Comparison of ENCODE assay signal across 18 cellular contexts in the genomic region with DNA sequence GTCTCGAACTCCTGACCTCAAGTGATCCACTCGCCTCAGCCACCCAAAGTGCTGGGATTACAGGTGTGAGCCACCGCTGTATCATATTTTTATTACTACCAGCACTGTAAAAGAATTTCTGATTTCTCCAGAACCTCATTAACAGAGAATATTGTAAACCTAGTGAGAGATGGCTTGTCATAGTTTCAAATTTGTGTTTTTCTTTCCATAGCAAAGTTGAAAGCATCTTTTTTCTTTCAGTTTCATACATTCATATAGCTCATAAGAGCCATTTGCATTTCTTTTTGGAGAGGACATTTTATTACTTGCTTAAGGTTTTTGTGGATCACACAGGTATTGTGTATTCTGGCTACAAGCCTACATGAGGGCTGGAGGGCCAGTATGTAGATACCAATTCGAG. TPM values are rescaled to one million over a fixed set of nuclear protein-coding genes. Genes with fewer than 3 reads are reported as not detected.
A peak's percentile ranks its signal among the peaks of the same experiment; 100 is the strongest.
DNase-seq lines count a peak whose midpoint lies in the region; ATAC-seq and TF ChIP-seq lines count a peak whose summit lies in the region.
"Had no signal": no experiment of that assay in that cellular context is flagged by ENCODE, and none has a peak within 500 bp of the region (broad histone marks: within the 10 kb centered on the region; RNA-seq: fewer than 3 reads in every experiment).

No MANE protein-coding gene starts in this region.

- no peak overlapping the region for H3K4me3 Mint-ChIP-seq in T-helper 17 cell
- H3K4me3 Mint-ChIP-seq: activated CD8-positive, alpha-beta memory T cell treated with anti-CD3 and anti-CD28 coated beads, Interleukin-2, amount 10 ng/mL, durations not matched to agents 7 days and 5 days; B cell had no signal

- H3K4me1 Mint-ChIP-seq in T-helper 17 cell, result no peaks in the 10 kb centered on the region
- H3K4me1 Mint-ChIP-seq: activated CD8-positive, alpha-beta memory T cell treated with anti-CD3 and anti-CD28 coated beads, Interleukin-2, amount 10 ng/mL, durations not matched to agents 7 days and 5 days; B cell had no signal

- H3K4me3 ChIP-seq in LNCaP clone FGC (ENCODE audit: low read depth, low read length), result no peak overlapping the region
- H3K4me3 ChIP-seq: breast epithelium, dorsolateral prefrontal cortex, left lung had no signal

- no peak overlapping the region for H3K27ac ChIP-seq in caudate nucleus (ENCODE audit: low read depth, low read length)
- H3K27ac ChIP-seq: breast epithelium, dorsolateral prefrontal cortex, left lung had no signal

- no peak for TF ChIP-seq CTCF in LNCaP clone FGC (IDR thresholded peaks at IDR 0.05; ENCODE audit: control insufficient read depth, extremely low read depth, insufficient read depth)

- H3K27ac Mint-ChIP-seq in T-helper 17 cell, result no peak overlapping the region
- H3K27ac Mint-ChIP-seq: activated CD8-positive, alpha-beta memory T cell treated with anti-CD3 and anti-CD28 coated beads, Interleukin-2, amount 10 ng/mL, durations not matched to agents 7 days and 5 days; B cell had no signal

- ATAC-seq in GM18517 (IDR thresholded peaks at IDR 0.05; ENCODE audit: unreplicated experiment) (peak; percentile 72), GM18909 (IDR thresholded peaks at IDR 0.05; ENCODE audit: poor library complexity, unreplicated experiment) (peak; percentile 63), HG02759 (IDR thresholded peaks at IDR 0.05; ENCODE audit: unreplicated experiment) (peak; percentile 38), T-helper 17 cell (no peak)
- ATAC-seq: activated CD8-positive, alpha-beta memory T cell treated with anti-CD3 and anti-CD28 coated beads, Interleukin-2, amount 10 ng/mL, durations not matched to agents 7 days and 5 days; esophagus mucosa; left lung; stimulated activated naive CD8-positive, alpha-beta T cell treated with anti-CD3 and anti-CD28 coated beads, Interleukin-15, Interleukin-2, amounts not matched to agents 100 U/mL and 50 U/mL, for 24 hours had no signal

- H3K36me3 Mint-ChIP-seq in T-helper 17 cell (ENCODE audit: low read depth), result no peaks in the 10 kb centered on the region

- H3K27me3 Mint-ChIP-seq in T-helper 17 cell, result no peaks in the 10 kb centered on the region
- H3K27me3 Mint-ChIP-seq: activated CD8-positive, alpha-beta memory T cell treated with anti-CD3 and anti-CD28 coated beads, Interleukin-2, amount 10 ng/mL, durations not matched to agents 7 days and 5 days; B cell had no signal

- DNase-seq in LNCaP clone FGC (ENCODE audit: low read depth) (peak; percentile 48), caudate nucleus (lab: John Stamatoyannopoulos, UW) (no peak), NCI-H2171 (lab: John Stamatoyannopoulos, UW) (no peak), T-helper 17 cell (no peak)
- DNase-seq: activated CD8-positive, alpha-beta memory T cell treated with anti-CD3 and anti-CD28 coated beads, Interleukin-2, amount 10 ng/mL, durations not matched to agents 7 days and 5 days; Caco-2; dorsolateral prefrontal cortex; left lung; NCI-H2029 treated with DMSO at 0.1 percent for 48 hours; nucleus accumbens; stimulated activated CD4-positive, alpha-beta T cell treated with anti-CD3 and anti-CD28 coated beads, Interleukin-15, amount 100 ng/mL, for 24 hours; stimulated activated naive CD8-positive, alpha-beta T cell treated with anti-CD3 and anti-CD28 coated beads, Interleukin-15, Interleukin-2, amounts not matched to agents 100 U/mL and 50 U/mL, for 24 hours had no signal

- no peaks in the 10 kb centered on the region for H3K9me3 ChIP-seq in T-helper 17 cell (ENCODE audit: control insufficient read depth, low read length, poor library complexity, severe bottlenecking)
- H3K9me3 ChIP-seq: breast epithelium, Caco-2, left lung had no signal

RNA-seq across cellular contexts. Expression of gene MIS18BP1, which starts 58.0 kb away (rescaled TPM):
- 10 to 100 TPM; 35.2 to 53.8 TPM for total RNA-seq in T-helper 17 cell

RNA-seq across cellular contexts. Expression of gene FANCM, which starts 59.2 kb away (rescaled TPM):
- total RNA-seq in T-helper 17 cell, result 1 to 10 TPM; 7.9 to 8.9 TPM
